Comparison of ENCODE assay signal across 8 cellular contexts in genomic region chr4:173332963-173333657, GRCh38. TPM values are rescaled to one million over a fixed set of nuclear protein-coding genes. Genes with fewer than 3 reads are reported as not detected.
DNase-seq lines count a peak whose midpoint lies in the region; ATAC-seq and TF ChIP-seq lines count a peak whose summit lies in the region.

No MANE protein-coding gene starts in this region.

- TF ChIP-seq CTCF in C4-2B (conservative IDR thresholded peaks at IDR 0.05) (no peak), smooth muscle cell (IDR thresholded peaks at IDR 0.05; ENCODE audit: borderline replicate concordance, insufficient read depth, poor library complexity, severe bottlenecking) (no peak)

- H3K79me2 ChIP-seq in smooth muscle cell (ENCODE audit: low read depth), result peaks cover 39% of the 10 kb centered on the region

- CTCF ChIA-PET in activated naive CD4-positive, alpha-beta T cell treated with anti-CD3 and anti-CD28 coated beads, Interleukin-2, amount 10 ng/mL, durations not matched to agents 7 days and 5 days (lab: Charles Lee), result interaction anchor here (3.8 to 4.3 kb wide), 2 partner anchors 14 to 37 kb away, joined by 16 to 44 read pairs; partner anchors contain the start of gene SAP30

- H3F3A ChIP-seq in smooth muscle cell (ENCODE audit: low read depth), result peaks cover 14% of the 10 kb centered on the region

- H3K27ac Mint-ChIP-seq in activated naive CD4-positive, alpha-beta T cell treated with anti-CD3 and anti-CD28 coated beads, Interleukin-2, amount 10 ng/mL, durations not matched to agents 7 days and 5 days, result peak overlapping the region; percentile 98

- no peak overlapping the region for H2AFZ ChIP-seq in smooth muscle cell (ENCODE audit: low read depth)

- WGBS in iPS DF 6.9 (ENCODE audit: insufficient coverage, insufficient read length), result no CpG with 5 or more reads among the region's 21 CpGs
- 20% methylated on average over 21 of the region's 21 CpGs for WGBS in smooth muscle cell (ENCODE audit: low lambda C conversion rate)

- H3K27ac ChIP-seq in C4-2B (peak overlapping the region; percentile 98), iPS DF 6.9 (ENCODE audit: low read length) (no peak overlapping the region), smooth muscle cell (ENCODE audit: low read depth) (peak overlapping the region; percentile 86)

- H3K27me3 ChIP-seq in iPS DF 6.9 (ENCODE audit: control insufficient read depth, insufficient read depth, low read length) (no peaks in the 10 kb centered on the region), smooth muscle cell (ENCODE audit: low read depth) (no peaks in the 10 kb centered on the region)

- H4K20me1 ChIP-seq in smooth muscle cell (ENCODE audit: low read depth), result peaks cover 9% of the 10 kb centered on the region

- H3K4me1 ChIP-seq in iPS DF 6.9 (ENCODE audit: control insufficient read depth, insufficient read depth, low read length) (no peaks in the 10 kb centered on the region), smooth muscle cell (ENCODE audit: low read depth) (peaks cover 35% of the 10 kb centered on the region)

- no peaks in the 10 kb centered on the region for H3K9me3 Mint-ChIP-seq in activated naive CD4-positive, alpha-beta T cell treated with anti-CD3 and anti-CD28 coated beads, Interleukin-2, amount 10 ng/mL, durations not matched to agents 7 days and 5 days

- peak overlapping the region; percentile 54 for H3K9ac ChIP-seq in smooth muscle cell (ENCODE audit: low read depth)

- DNase-seq in KG1 (lab: John Stamatoyannopoulos, UW) (peak; percentile 2), iPS DF 6.9 (ENCODE audit: low read depth, low spot score) (no peak), smooth muscle cell (lab: John Stamatoyannopoulos, UW; ENCODE audit: unreplicated experiment) (no peak), NCI-H524 treated with DMSO at 0.1 percent for 48 hours (lab: John Stamatoyannopoulos, UW) (no peak), DMS 273 treated with DMSO at 0.1 percent for 48 hours (lab: John Stamatoyannopoulos, UW) (no peak)
- DNase-seq in activated naive CD4-positive, alpha-beta T cell treated with anti-CD3 and anti-CD28 coated beads, Interleukin-2, amount 10 ng/mL, durations not matched to agents 7 days and 5 days, result peak; percentile 45

- H3K36me3 ChIP-seq in iPS DF 6.9 (ENCODE audit: control insufficient read depth, insufficient read depth, low read length) (peaks cover 7% of the 10 kb centered on the region; the same call in 1 of the 2 replicates), smooth muscle cell (ENCODE audit: low read depth) (peaks cover 5% of the 10 kb centered on the region)

- H3K4me2 ChIP-seq in smooth muscle cell, result peak overlapping the region; percentile 92

- peaks cover 48% of the 10 kb centered on the region for H3K4me1 Mint-ChIP-seq in activated naive CD4-positive, alpha-beta T cell treated with anti-CD3 and anti-CD28 coated beads, Interleukin-2, amount 10 ng/mL, durations not matched to agents 7 days and 5 days

- no peak for ATAC-seq in HG03159 (IDR thresholded peaks at IDR 0.05; ENCODE audit: unreplicated experiment)

- peak overlapping the region; percentile 89 for H3K4me3 Mint-ChIP-seq in activated naive CD4-positive, alpha-beta T cell treated with anti-CD3 and anti-CD28 coated beads, Interleukin-2, amount 10 ng/mL, durations not matched to agents 7 days and 5 days

- H3K36me3 Mint-ChIP-seq in activated naive CD4-positive, alpha-beta T cell treated with anti-CD3 and anti-CD28 coated beads, Interleukin-2, amount 10 ng/mL, durations not matched to agents 7 days and 5 days, result peaks cover 48% of the 10 kb centered on the region

- H3K9me3 ChIP-seq in iPS DF 6.9 (ENCODE audit: control insufficient read depth, insufficient read depth, low read length), result no peaks in the 10 kb centered on the region
- H3K9me3 ChIP-seq in smooth muscle cell (replicated peaks; ENCODE audit: low read depth), result no peaks in the 10 kb centered on the region

- peaks cover 6% of the 10 kb centered on the region for H3K27me3 Mint-ChIP-seq in activated naive CD4-positive, alpha-beta T cell treated with anti-CD3 and anti-CD28 coated beads, Interleukin-2, amount 10 ng/mL, durations not matched to agents 7 days and 5 days

- H3K4me3 ChIP-seq in iPS DF 6.9 (ENCODE audit: low read length) (peak overlapping the region; percentile 88), smooth muscle cell (peak overlapping the region; percentile 82)

RNA-seq across cellular contexts. Expression of gene HMGB2, which starts 1.0 kb away (rescaled TPM):
- 22.6 and 27.4 TPM in 2 replicates for total RNA-seq in smooth muscle cell
- polyA plus RNA-seq in smooth muscle cell, result 50.1 and 54.9 TPM in 2 replicates

RNA-seq across cellular contexts. Expression of gene SAP30, which starts 37.6 kb away (rescaled TPM):
- total RNA-seq in smooth muscle cell, result 18.6 and 19.6 TPM in 2 replicates
- 33.8 and 35.2 TPM in 2 replicates for polyA plus RNA-seq in smooth muscle cell

Comparison
In these comparisons a context has a peak if more than half of its experiments do, and no peak if none do; other contexts are left out.
1. DNase-seq: peak in KG1 (single experiment) and activated naive CD4-positive, alpha-beta T cell treated with anti-CD3 and anti-CD28 coated beads, Interleukin-2, amount 10 ng/mL, durations not matched to agents 7 days and 5 days (single experiment); none in iPS DF 6.9 (single experiment), smooth muscle cell (single experiment), NCI-H524 treated with DMSO at 0.1 percent for 48 hours (single experiment) and DMS 273 treated with DMSO at 0.1 percent for 48 hours (single experiment).